ENCODE assay signal across 27 cellular contexts in genomic region chr9:23567756-23568155, GRCh38.
"Had no signal": no experiment of that assay in that cellular context is flagged by ENCODE, and none has a peak within 500 bp of the region (broad histone marks: within the 10 kb centered on the region; RNA-seq: fewer than 3 reads in every experiment).

No MANE protein-coding gene starts in this region.

- H3K27me3 ChIP-seq: neural progenitor cell, ovary, stomach, testis, thyroid gland, transverse colon, upper lobe of left lung had no signal

- FAIRE-seq: urothelium cell line had no signal

- H3K4me1 ChIP-seq: neural progenitor cell, prostate gland, stomach, testis, thyroid gland, transverse colon, upper lobe of left lung had no signal

- H2AFZ ChIP-seq: neural progenitor cell had no signal

- DNase-seq: islet precursor cell; left ventricle myocardium inferior; mesendoderm; naive B cell; natural killer cell; nephron progenitor cell; ovary; posterior cingulate gyrus; retina; right cardiac atrium; stimulated activated CD4-positive, alpha-beta T cell treated with anti-CD3 and anti-CD28 coated beads, Interleukin-12 subunit alpha, Interleukin-12 subunit beta, amount 100 ng/mL, for 4 hours; stimulated activated CD4-positive, alpha-beta T cell treated with anti-CD3 and anti-CD28 coated beads, Interleukin-15, amount 100 ng/mL, for 24 hours; stimulated activated CD4-positive, alpha-beta T cell treated with anti-CD3 and anti-CD28 coated beads, Interleukin-2, amount 100 ng/mL, for 24 hours; stimulated activated CD4-positive, alpha-beta T cell treated with anti-CD3 and anti-CD28 coated beads, Interleukin-4, amount 100 ng/mL, for 1 hour; stimulated activated naive B cell treated with anti-CD40 and anti-IgM and Interleukin-4, amounts not matched to agents 10 μg/mL and 1 μg/mL and 100 μg/mL, for 72 hours; stimulated activated naive CD8-positive, alpha-beta T cell treated with anti-CD3 and anti-CD28 coated beads, Interleukin-15, Interleukin-2, amounts not matched to agents 100 U/mL and 50 U/mL, for 24 hours; stomach; testis; thyroid gland; transverse colon; upper lobe of left lung had no signal

- H3K36me3 ChIP-seq: left ventricle myocardium inferior, neural progenitor cell, ovary, prostate gland, stomach, thyroid gland, transverse colon, upper lobe of left lung had no signal

- H3K27ac Mint-ChIP-seq: mesothelial cell of epicardium; naive B cell; natural killer cell; nephron progenitor cell; neural progenitor cell; stimulated activated naive B cell treated with anti-CD40 and anti-IgM and Interleukin-4, amounts not matched to agents 10 μg/mL and 1 μg/mL and 100 μg/mL, for 72 hours had no signal

- H3K4me3 Mint-ChIP-seq: mesothelial cell of epicardium; naive B cell; natural killer cell; nephron progenitor cell; neural progenitor cell; stimulated activated naive B cell treated with anti-CD40 and anti-IgM and Interleukin-4, amounts not matched to agents 10 μg/mL and 1 μg/mL and 100 μg/mL, for 72 hours had no signal

- H3K9me3 Mint-ChIP-seq: mesothelial cell of epicardium, nephron progenitor cell, neural progenitor cell had no signal

- H3K4me3 ChIP-seq: left ventricle myocardium inferior, lung, neural progenitor cell, ovary, prostate gland, skin epidermis, stomach, testis, thyroid gland, transverse colon, upper lobe of left lung had no signal

- H3K36me3 Mint-ChIP-seq: mesothelial cell of epicardium; naive B cell; natural killer cell; neural progenitor cell; stimulated activated naive B cell treated with anti-CD40 and anti-IgM and Interleukin-4, amounts not matched to agents 10 μg/mL and 1 μg/mL and 100 μg/mL, for 72 hours had no signal

- H3K4me2 ChIP-seq: neural progenitor cell had no signal

- H3K27me3 Mint-ChIP-seq: naive B cell; stimulated activated naive B cell treated with anti-CD40 and anti-IgM and Interleukin-4, amounts not matched to agents 10 μg/mL and 1 μg/mL and 100 μg/mL, for 72 hours had no signal

- H3K4me1 Mint-ChIP-seq: naive B cell; natural killer cell; stimulated activated naive B cell treated with anti-CD40 and anti-IgM and Interleukin-4, amounts not matched to agents 10 μg/mL and 1 μg/mL and 100 μg/mL, for 72 hours had no signal

- H3K27ac ChIP-seq: left ventricle myocardium inferior, neural progenitor cell, ovary, prostate gland, skin epidermis, stomach, testis, thyroid gland, transverse colon, upper lobe of left lung had no signal

- H3K9ac ChIP-seq: neural progenitor cell had no signal

- H3K9me3 ChIP-seq: left ventricle myocardium inferior, ovary, prostate gland, testis, thyroid gland, transverse colon, upper lobe of left lung had no signal
